In the genomic region with DNA sequence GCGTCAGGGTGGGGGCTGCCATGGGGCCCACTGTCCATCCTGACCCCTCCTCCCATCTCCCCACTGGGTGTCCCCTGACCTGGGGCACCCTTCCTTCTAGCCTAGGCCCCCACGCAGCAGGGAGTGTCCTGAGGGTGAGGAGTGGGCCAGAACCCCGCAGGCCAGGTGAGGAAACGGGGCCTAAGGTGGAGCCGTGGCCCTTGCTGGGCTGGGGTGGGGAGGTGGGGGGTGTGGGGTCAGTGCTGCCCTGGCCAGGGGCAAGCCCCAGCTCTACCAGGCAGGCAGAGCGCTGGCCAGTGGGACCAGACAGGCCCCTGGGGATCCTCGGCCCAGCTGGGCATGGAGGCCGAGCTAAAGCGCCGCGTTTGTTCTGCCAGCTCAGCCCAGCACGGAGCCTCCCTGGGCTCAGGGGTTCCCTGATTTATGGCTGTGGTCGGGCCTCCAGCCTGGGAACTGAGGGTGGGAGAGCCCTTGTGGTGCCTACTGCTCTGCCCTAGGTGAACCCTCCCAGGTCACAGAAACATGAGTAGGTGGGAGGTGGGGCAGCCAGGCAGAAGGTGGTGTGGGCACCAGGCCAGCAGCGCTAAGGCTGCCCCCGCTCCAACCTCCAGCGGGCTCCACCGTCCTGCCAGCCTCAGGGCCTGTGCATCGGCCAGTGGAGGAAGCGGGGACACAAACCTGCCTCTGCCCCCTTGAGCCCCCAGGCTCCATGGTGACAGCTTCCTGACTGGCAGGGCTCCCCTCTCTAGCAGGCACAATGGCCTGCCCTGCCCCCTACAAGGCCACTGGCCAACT, we compare ENCODE assay signal across 16 cellular contexts.
"Had no signal": no experiment of that assay in that cellular context is flagged by ENCODE, and none has a peak within 500 bp of the region (broad histone marks: within the 10 kb centered on the region; RNA-seq: fewer than 3 reads in every experiment).

No MANE protein-coding gene starts in this region.

- H3K27me3 Mint-ChIP-seq: activated CD4-positive, alpha-beta T cell treated with anti-CD3 and anti-CD28 coated beads, Interleukin-2, amount 10 ng/mL, durations not matched to agents 24 days and 14 days; activated CD8-positive, alpha-beta T cell treated with anti-CD3 and anti-CD28 coated beads for 36 hours; memory B cell had no signal

- H3K4me3 ChIP-seq: adrenal gland, esophagus squamous epithelium, smooth muscle cell, testis, upper lobe of left lung had no signal

- H3K27ac ChIP-seq: adrenal gland, esophagus squamous epithelium, testis, upper lobe of left lung had no signal

- H3K4me2 ChIP-seq: smooth muscle cell had no signal

- H3K9me3 Mint-ChIP-seq: activated CD4-positive, alpha-beta T cell treated with anti-CD3 and anti-CD28 coated beads, Interleukin-2, amount 10 ng/mL, durations not matched to agents 24 days and 14 days; activated naive CD4-positive, alpha-beta T cell treated with anti-CD3 and anti-CD28 coated beads, Interleukin-2, amount 50 U/mL, for 72 hours; activated T-cell treated with anti-CD3 and anti-CD28 coated beads, Interleukin-2, amount 50 U/mL, for 4 hours; effector memory CD8-positive, alpha-beta T cell; memory B cell; neural crest cell had no signal

- H3K9me3 ChIP-seq: adrenal gland, esophagus squamous epithelium, testis, upper lobe of left lung had no signal

- H3K27ac Mint-ChIP-seq: activated CD8-positive, alpha-beta T cell treated with anti-CD3 and anti-CD28 coated beads for 36 hours; effector memory CD8-positive, alpha-beta T cell; memory B cell had no signal

- H3K4me1 ChIP-seq: testis had no signal

- H3K4me3 Mint-ChIP-seq: activated CD4-positive, alpha-beta T cell treated with anti-CD3 and anti-CD28 coated beads, Interleukin-2, amount 10 ng/mL, durations not matched to agents 24 days and 14 days; activated CD8-positive, alpha-beta T cell treated with anti-CD3 and anti-CD28 coated beads for 36 hours; activated T-cell treated with anti-CD3 and anti-CD28 coated beads, Interleukin-2, amount 50 U/mL, for 4 hours; effector memory CD8-positive, alpha-beta T cell; memory B cell; neural crest cell had no signal

- DNase-seq: activated CD4-positive, alpha-beta T cell treated with anti-CD3 and anti-CD28 coated beads, Interleukin-2, amount 10 ng/mL, durations not matched to agents 24 days and 14 days; activated CD8-positive, alpha-beta T cell treated with anti-CD3 and anti-CD28 coated beads for 36 hours; activated T-cell treated with anti-CD3 and anti-CD28 coated beads, Interleukin-2, amount 50 U/mL, for 4 hours; adrenal gland; effector memory CD8-positive, alpha-beta T cell; esophagus squamous epithelium; stimulated activated CD4-positive, alpha-beta T cell treated with anti-CD3 and anti-CD28 coated beads, Interleukin-4, amount 100 ng/mL, for 1 hour; T-helper 1 cell; T-helper 9 cell; testis had no signal

- ATAC-seq: activated CD8-positive, alpha-beta T cell treated with anti-CD3 and anti-CD28 coated beads for 36 hours; activated naive CD4-positive, alpha-beta T cell treated with anti-CD3 and anti-CD28 coated beads, Interleukin-2, amount 50 U/mL, for 72 hours; activated T-cell treated with anti-CD3 and anti-CD28 coated beads, Interleukin-2, amount 50 U/mL, for 4 hours; effector memory CD8-positive, alpha-beta T cell; sciatic nerve had no signal

- H3K4me1 Mint-ChIP-seq: activated CD4-positive, alpha-beta T cell treated with anti-CD3 and anti-CD28 coated beads, Interleukin-2, amount 10 ng/mL, durations not matched to agents 24 days and 14 days; neural crest cell had no signal

- H3K27me3 ChIP-seq: adrenal gland, esophagus squamous epithelium, testis, upper lobe of left lung had no signal
